In the genomic region with DNA sequence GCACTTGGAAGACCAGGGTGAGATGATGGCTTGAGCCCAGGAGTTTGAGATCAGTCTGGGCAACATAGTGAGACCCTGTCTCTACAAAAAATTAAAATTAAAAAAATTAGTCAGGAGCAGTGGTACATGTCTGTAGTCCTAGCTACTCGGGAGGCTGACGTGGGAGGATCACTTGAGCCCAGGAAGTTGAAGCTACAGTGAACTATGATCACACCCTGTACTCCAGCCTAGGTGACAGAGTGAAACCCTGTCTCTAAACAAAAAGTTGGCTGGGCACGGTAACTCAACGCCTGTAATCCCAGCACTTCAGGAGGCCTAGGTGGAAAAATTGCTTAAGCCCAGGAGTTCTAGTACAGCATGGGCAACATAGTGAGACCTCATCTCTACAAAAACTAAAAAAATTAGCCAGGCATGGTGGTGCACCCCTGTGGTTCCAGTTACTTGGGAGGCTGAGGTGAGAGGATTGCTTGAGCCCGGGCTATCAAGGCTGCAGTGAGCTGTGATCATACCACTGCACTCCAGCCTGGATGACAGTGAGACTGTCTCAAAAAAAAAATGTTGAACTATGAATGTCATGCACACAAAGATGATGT, we compare ENCODE assay signal across 24 cellular contexts.
DNase-seq lines count a peak whose midpoint lies in the region; ATAC-seq, FAIRE-seq and TF ChIP-seq lines count a peak whose summit lies in the region.
"Had no signal": no experiment of that assay in that cellular context is flagged by ENCODE, and none has a peak within 500 bp of the region (broad histone marks: within the 10 kb centered on the region; RNA-seq: fewer than 3 reads in every experiment).

No MANE protein-coding gene starts in this region.

- no peak overlapping the region for H4K5ac ChIP-seq in H9 (ENCODE audit: insufficient read length, low read depth, low read length)

- no peak overlapping the region for H3K4me2 ChIP-seq in H9 (ENCODE audit: insufficient read depth, insufficient read length, low read length)

- no peak overlapping the region for H3K23ac ChIP-seq in H9 (ENCODE audit: insufficient read length, low read depth, low read length)

- H3K9me3 ChIP-seq in right lobe of liver (no peaks in the 10 kb centered on the region), H9 (ENCODE audit: control insufficient read depth, low read depth, low read length) (no peaks in the 10 kb centered on the region)
- H3K9me3 ChIP-seq: body of pancreas, neutrophil had no signal

- H3K79me1 ChIP-seq in H9 (ENCODE audit: insufficient read depth, low read depth, low read length, poor library complexity, severe bottlenecking) = no peaks in the 10 kb centered on the region

- no peak overlapping the region for H3K9ac ChIP-seq in H9 (ENCODE audit: extremely low read depth, insufficient read length, low read length)

- H2BK5ac ChIP-seq in H9 (ENCODE audit: insufficient read length, low read length) = no peak overlapping the region

- H3K4me3 ChIP-seq in right lobe of liver = no peak overlapping the region
- H3K4me3 ChIP-seq: body of pancreas had no signal

- H3K18ac ChIP-seq in H9 (ENCODE audit: insufficient read length, low read depth, low read length) = no peak overlapping the region

- 0 out of 2 replicates have a peak, but pooled peaks cover 2% of the 10 kb centered on the region for H3K79me2 ChIP-seq in H9 (ENCODE audit: insufficient read depth, low read length)

- H3K56ac ChIP-seq in H9 (ENCODE audit: insufficient read length, low read depth, low read length) = no peak overlapping the region

- no peak overlapping the region for H3T11ph ChIP-seq in H9 (ENCODE audit: low read length)

- H3K27ac Mint-ChIP-seq in HFFc6 (0 out of 2 replicates have a peak overlapping the region, but pooled peaks have one; percentile 2), brain (peak overlapping the region in 4 of 5 experiments; percentile 85 to 97 (median 90)), H9 (no peak overlapping the region)
- H3K27ac Mint-ChIP-seq in stimulated activated naive B cell treated with anti-CD40 and anti-IgM and Interleukin-4, amounts not matched to agents 10 μg/mL and 1 μg/mL and 100 μg/mL, for 72 hours = peak overlapping the region; percentile 43
- H3K27ac Mint-ChIP-seq: activated CD4-positive, alpha-beta T cell treated with anti-CD3 and anti-CD28 coated beads, Interleukin-2, amount 10 ng/mL, durations not matched to agents 7 days and 5 days; activated T-cell treated with anti-CD3 and anti-CD28 coated beads, Interleukin-2, amount 50 U/mL, for 24 hours; T-helper 2 cell treated with Interferon-gamma antibody and Interleukin-4, amounts not matched to agents 5 μg/mL and 100 μg/mL, for 36 hours had no signal

- H3K36me3 Mint-ChIP-seq in HFFc6 (ENCODE audit: low read depth) = peaks cover 11% of the 10 kb centered on the region
- peaks cover 28% of the 10 kb centered on the region for H3K36me3 Mint-ChIP-seq in brain
- H3K36me3 Mint-ChIP-seq in stimulated activated naive B cell treated with anti-CD40 and anti-IgM and Interleukin-4, amounts not matched to agents 10 μg/mL and 1 μg/mL and 100 μg/mL, for 72 hours = peaks cover 6 to 7% of the 10 kb centered on the region in 2 donors
- peaks cover 0 to 4% (median 0%) of the 10 kb centered on the region in 3 experiments; a peak in 3 of 7 replicates for H3K36me3 Mint-ChIP-seq in H9 (ENCODE audit: insufficient read depth in 1 of 3, low read depth in 3 of 3)

- no peak overlapping the region for H2BK120ac ChIP-seq in H9 (ENCODE audit: low read depth, low read length, poor library complexity, severe bottlenecking)

- no peaks in the 10 kb centered on the region for H3K36me3 ChIP-seq in right lobe of liver
- H3K36me3 ChIP-seq: neutrophil, WERI-Rb-1 had no signal

- no peak overlapping the region for H2BK12ac ChIP-seq in H9 (ENCODE audit: insufficient read length, low read depth, low read length)

- peaks cover 82% of the 10 kb centered on the region for H3K4me1 Mint-ChIP-seq in HFFc6 (ENCODE audit: low read depth)
- H3K4me1 Mint-ChIP-seq in brain = peaks cover 73% of the 10 kb centered on the region
- H3K4me1 Mint-ChIP-seq in stimulated activated naive B cell treated with anti-CD40 and anti-IgM and Interleukin-4, amounts not matched to agents 10 μg/mL and 1 μg/mL and 100 μg/mL, for 72 hours = peaks cover 29 to 40% of the 10 kb centered on the region in 2 donors
- H3K4me1 Mint-ChIP-seq in H9 = peaks cover 5 to 10% of the 10 kb centered on the region in 2 experiments

- H3K27me3 ChIP-seq in right lobe of liver = no peaks in the 10 kb centered on the region
- no peaks in the 10 kb centered on the region for H3K27me3 ChIP-seq in H9 (ENCODE audit: insufficient read depth, low read length)
- H3K27me3 ChIP-seq: body of pancreas, neutrophil had no signal

- peaks cover 0 to 41% (median 10%) of the 10 kb centered on the region in 4 donors for H3K4me1 ChIP-seq in right lobe of liver
- H3K4me1 ChIP-seq in H9 (ENCODE audit: insufficient read depth, low read length) = no peaks in the 10 kb centered on the region

- no peak overlapping the region for H3K14ac ChIP-seq in H9 (ENCODE audit: insufficient read depth, low read length)

- intact Hi-C loops in right lobe of liver (cut with DNase I) = no loop called here

- H2BK20ac ChIP-seq in H9 (ENCODE audit: low read depth, low read length, poor library complexity, severe bottlenecking) = no peak overlapping the region

- H3K4ac ChIP-seq in H9 (ENCODE audit: low read depth, low read length) = no peak overlapping the region

- no peak for TF ChIP-seq CTCF in HFFc6 (IDR thresholded peaks at IDR 0.05)
- TF ChIP-seq CTCF in brain (conservative IDR thresholded peaks at IDR 0.05) = no peak
- TF ChIP-seq CTCF in right lobe of liver (IDR thresholded peaks at IDR 0.05) = no peak
- TF ChIP-seq CTCF in H9 (conservative IDR thresholded peaks at IDR 0.05) = no peak
- no peak for TF ChIP-seq CTCF in D721Med (IDR thresholded peaks at IDR 0.05; ENCODE audit: insufficient read depth, missing control alignments)

- WGBS in right lobe of liver (ENCODE audit: insufficient coverage, low coverage, low lambda C conversion rate, missing lambda C conversion rate) = 49% methylated on average over 5 of the region's 5 CpGs
- no CpG with 5 or more reads among the region's 5 CpGs for WGBS in H9 (ENCODE audit: extremely low coverage, insufficient read length, low lambda C conversion rate)

- no peaks in the 10 kb centered on the region for H3K23me2 ChIP-seq in H9 (ENCODE audit: insufficient read length, low read depth, low read length, poor library complexity, severe bottlenecking)

- no peak overlapping the region for H2BK15ac ChIP-seq in H9 (ENCODE audit: low read depth, low read length)

- H4K91ac ChIP-seq in H9 (ENCODE audit: insufficient read length, low read depth, low read length) = no peak overlapping the region

- no peak overlapping the region for H3K4me3 Mint-ChIP-seq in HFFc6
- H3K4me3 Mint-ChIP-seq in brain = peak overlapping the region in 1 of 5 experiments; percentile 51
- no peak overlapping the region for H3K4me3 Mint-ChIP-seq in stimulated activated naive B cell treated with anti-CD40 and anti-IgM and Interleukin-4, amounts not matched to agents 10 μg/mL and 1 μg/mL and 100 μg/mL, for 72 hours
- H3K4me3 Mint-ChIP-seq in H9 = no peak overlapping the region
- H3K4me3 Mint-ChIP-seq: activated CD4-positive, alpha-beta T cell treated with anti-CD3 and anti-CD28 coated beads, Interleukin-2, amount 10 ng/mL, durations not matched to agents 7 days and 5 days; activated T-cell treated with anti-CD3 and anti-CD28 coated beads, Interleukin-2, amount 50 U/mL, for 24 hours; T-helper 2 cell treated with Interferon-gamma antibody and Interleukin-4, amounts not matched to agents 5 μg/mL and 100 μg/mL, for 36 hours had no signal

- peak overlapping the region in 1 of 3 donors; percentile 47 for H3K27ac ChIP-seq in right lobe of liver
- H3K27ac ChIP-seq in H9 (ENCODE audit: insufficient read length, low read depth, low read length) = no peak overlapping the region
- H3K27ac ChIP-seq: epithelial cell of prostate, neutrophil had no signal

- DNase-seq in HFFc6 (no peak), right lobe of liver (no peak), H9 (no peak), D721Med (ENCODE audit: insufficient read length, low spot score) (no peak), GM19240 (ENCODE audit: insufficient read length, low spot score) (no peak)
- DNase-seq in stimulated activated naive B cell treated with anti-CD40 and anti-IgM and Interleukin-4, amounts not matched to agents 10 μg/mL and 1 μg/mL and 100 μg/mL, for 72 hours = no peak
- DNase-seq: activated CD4-positive, alpha-beta T cell treated with anti-CD3 and anti-CD28 coated beads, Interleukin-2, amount 10 ng/mL, durations not matched to agents 7 days and 5 days; activated naive CD4-positive, alpha-beta T cell treated with Interleukin-2 at 50 U/mL for 16 hours; activated T-cell treated with anti-CD3 and anti-CD28 coated beads, Interleukin-2, amount 50 U/mL, for 24 hours; body of pancreas; Calu3; effector CD4-positive, alpha-beta T cell; NCI-H1048; NCI-H526 treated with DMSO at 0.1 percent for 48 hours; Right ventricle myocardium superior; small intestine; stimulated activated CD4-positive, alpha-beta T cell treated with anti-CD3 and anti-CD28 coated beads, Interleukin-2, amount 100 ng/mL, for 24 hours; WERI-Rb-1 had no signal

- no peaks in the 10 kb centered on the region for H3K27me3 Mint-ChIP-seq in HFFc6 (ENCODE audit: insufficient read depth)
- no peaks in the 10 kb centered on the region for H3K27me3 Mint-ChIP-seq in brain
- H3K27me3 Mint-ChIP-seq in stimulated activated naive B cell treated with anti-CD40 and anti-IgM and Interleukin-4, amounts not matched to agents 10 μg/mL and 1 μg/mL and 100 μg/mL, for 72 hours = no peaks in the 10 kb centered on the region
- H3K27me3 Mint-ChIP-seq in H9 (ENCODE audit: low read depth) = no peaks in the 10 kb centered on the region
- H3K27me3 Mint-ChIP-seq: activated CD4-positive, alpha-beta T cell treated with anti-CD3 and anti-CD28 coated beads, Interleukin-2, amount 10 ng/mL, durations not matched to agents 7 days and 5 days; activated T-cell treated with anti-CD3 and anti-CD28 coated beads, Interleukin-2, amount 50 U/mL, for 24 hours had no signal

- no peak for FAIRE-seq in D721Med (lab: Jason Lieb, UNC)
- FAIRE-seq: GM12891, H1, small intestine had no signal

- H2AFZ ChIP-seq in H9 (ENCODE audit: low read length) = no peak overlapping the region

- ATAC-seq in right lobe of liver = peak; percentile 65 to 73 (median 70)
- ATAC-seq in stimulated activated naive B cell treated with anti-CD40 and anti-IgM and Interleukin-4, amounts not matched to agents 10 μg/mL and 1 μg/mL and 100 μg/mL, for 72 hours (replicated peaks) = no peak
- ATAC-seq: body of pancreas had no signal

- no peaks in the 10 kb centered on the region for H4K20me1 ChIP-seq in H9 (ENCODE audit: control insufficient read depth, insufficient read depth, insufficient read length)

- no peak for TF ChIP-seq POLR2A in right lobe of liver (IDR thresholded peaks at IDR 0.05)

- H3K9me3 Mint-ChIP-seq in HFFc6 (no peaks in the 10 kb centered on the region), brain (no peaks in the 10 kb centered on the region), H9 (no peaks in the 10 kb centered on the region)
- no peaks in the 10 kb centered on the region for H3K9me3 Mint-ChIP-seq in stimulated activated naive B cell treated with anti-CD40 and anti-IgM and Interleukin-4, amounts not matched to agents 10 μg/mL and 1 μg/mL and 100 μg/mL, for 72 hours
- H3K9me3 Mint-ChIP-seq: activated CD4-positive, alpha-beta T cell treated with anti-CD3 and anti-CD28 coated beads, Interleukin-2, amount 10 ng/mL, durations not matched to agents 7 days and 5 days; activated T-cell treated with anti-CD3 and anti-CD28 coated beads, Interleukin-2, amount 50 U/mL, for 24 hours; T-helper 2 cell treated with Interferon-gamma antibody and Interleukin-4, amounts not matched to agents 5 μg/mL and 100 μg/mL, for 36 hours had no signal

- H2AK5ac ChIP-seq in H9 (ENCODE audit: insufficient read length, low read length) = no peak overlapping the region

- H4K8ac ChIP-seq in H9 (replicated peaks; ENCODE audit: insufficient read length, low read depth, low read length) = no peak overlapping the region

Comparison
In these comparisons a context has a peak if more than half of its experiments do, and no peak if none do; other contexts are left out.
1. H3K27ac Mint-ChIP-seq: peak in HFFc6 (single experiment), brain (4 of 5) and stimulated activated naive B cell treated with anti-CD40 and anti-IgM and Interleukin-4, amounts not matched to agents 10 μg/mL and 1 μg/mL and 100 μg/mL, for 72 hours (single experiment); none in H9 (0 of 3).
2. ATAC-seq: peak in right lobe of liver (4 of 4); none in stimulated activated naive B cell treated with anti-CD40 and anti-IgM and Interleukin-4, amounts not matched to agents 10 μg/mL and 1 μg/mL and 100 μg/mL, for 72 hours (0 of 2).